In the genomic region with DNA sequence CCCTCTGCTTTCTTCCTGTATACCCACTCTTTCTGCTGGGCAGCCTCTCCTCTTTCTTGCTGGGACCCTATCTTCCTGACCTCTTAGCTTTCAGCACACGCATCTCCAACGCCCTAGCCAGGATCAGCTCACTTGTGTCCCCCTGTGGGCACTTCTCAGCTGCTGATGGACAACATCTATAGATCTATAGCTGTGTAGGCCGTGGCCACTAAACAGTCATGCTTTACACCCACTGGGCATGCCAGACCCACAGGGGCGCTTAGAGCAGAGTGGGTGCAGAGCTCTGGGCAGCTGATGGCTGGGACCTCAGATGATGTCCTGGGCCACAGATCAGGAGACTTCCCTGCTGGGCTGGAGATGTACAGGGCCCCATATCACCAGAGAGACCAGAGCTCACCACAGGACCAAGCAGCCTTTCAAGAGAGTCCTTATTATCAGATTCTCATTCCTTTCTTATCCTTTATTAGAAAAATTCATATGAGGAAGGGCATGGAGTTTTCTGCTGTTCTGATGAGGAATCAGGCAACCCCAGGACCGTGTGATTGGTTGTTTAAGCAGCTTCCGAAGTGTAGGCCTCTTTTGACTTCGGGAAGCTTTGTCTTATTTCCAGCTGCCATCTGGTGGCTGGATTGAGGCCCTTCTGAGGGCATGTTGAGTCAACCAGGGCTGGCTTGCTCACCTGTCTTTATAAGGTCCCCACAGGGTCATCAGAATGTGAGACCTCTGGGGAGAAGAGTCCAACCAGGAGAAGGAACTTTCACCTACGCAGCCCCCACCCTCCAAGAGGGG, we compare ENCODE assay signal across 8 cellular contexts.
DNase-seq lines count a peak whose midpoint lies in the region; ATAC-seq and TF ChIP-seq lines count a peak whose summit lies in the region.

No MANE protein-coding gene starts in this region.

- H3K9me3 ChIP-seq in SJCRH30 (replicated peaks) (no peaks in the 10 kb centered on the region), sigmoid colon (no peaks in the 10 kb centered on the region)

- TF ChIP-seq EP300 in sigmoid colon (IDR thresholded peaks at IDR 0.05), result no peak

- WGBS in sigmoid colon, 2 donors, result 58 to 60% methylated on average over 8 of the region's 8 CpGs

- H3K36me3 ChIP-seq in KMS-11 (ENCODE audit: insufficient read depth) (no peaks in the 10 kb centered on the region), SJCRH30 (no peaks in the 10 kb centered on the region), sigmoid colon (no peaks in the 10 kb centered on the region)

- H3K79me2 ChIP-seq in KMS-11 (ENCODE audit: insufficient read depth, low read depth), result no peaks in the 10 kb centered on the region

- H4K20me1 ChIP-seq in KMS-11 (ENCODE audit: insufficient read depth), result no peaks in the 10 kb centered on the region

- intact Hi-C loops in sigmoid colon (cut with DNase I), result loop anchor here (1.0 to 10.0 kb wide), 2 partner anchors 90 to 121 kb away; a partner anchor contains a TSS

- H3K9ac ChIP-seq in KMS-11, result no peak overlapping the region

- peak; percentile 74 for TF ChIP-seq CTCF in KMS-11 (conservative IDR thresholded peaks at IDR 0.05; ENCODE audit: low read depth, low read length)
- peak; percentile 30 to 66 (median 48) for TF ChIP-seq CTCF in sigmoid colon (IDR thresholded peaks at IDR 0.05)

- H3K4me3 ChIP-seq in KMS-11 (IDR thresholded peaks at IDR 0.05; ENCODE audit: insufficient read depth, low read depth, low read length) (no peak overlapping the region), SJCRH30 (no peak overlapping the region), sigmoid colon (no peak overlapping the region)

- no peak for ATAC-seq in GM19035 (IDR thresholded peaks at IDR 0.05; ENCODE audit: unreplicated experiment)
- ATAC-seq in GM19463 (IDR thresholded peaks at IDR 0.05; ENCODE audit: unreplicated experiment), result no peak

- H3K4me2 ChIP-seq in KMS-11, result no peak overlapping the region

- H3K27me3 ChIP-seq in KMS-11 (ENCODE audit: insufficient read depth, low read depth), result no peaks in the 10 kb centered on the region
- no peaks in the 10 kb centered on the region; the same call in 1 of the 2 replicates for H3K27me3 ChIP-seq in SJCRH30
- no peaks in the 10 kb centered on the region for H3K27me3 ChIP-seq in sigmoid colon

- H3K27ac ChIP-seq in KMS-11, result no peak overlapping the region
- H3K27ac ChIP-seq in SJCRH30, result no peak overlapping the region
- H3K27ac ChIP-seq in sigmoid colon, result no peak overlapping the region

- H2AFZ ChIP-seq in KMS-11 (ENCODE audit: low read depth), result no peak overlapping the region

- H3K4me1 ChIP-seq in KMS-11 (ENCODE audit: low read depth, poor library complexity, severe bottlenecking), result peaks cover 29% of the 10 kb centered on the region
- no peaks in the 10 kb centered on the region for H3K4me1 ChIP-seq in SJCRH30
- H3K4me1 ChIP-seq in sigmoid colon, result no peaks in the 10 kb centered on the region

- no peak for TF ChIP-seq POLR2A in sigmoid colon (IDR thresholded peaks at IDR 0.05)

- DNase-seq in EH (ENCODE audit: low read depth) (peak; percentile 84), SJCRH30 (peak; percentile 29 to 57), amygdala (lab: John Stamatoyannopoulos, UW) (peak in 35 of 56 donors; percentile 2 to 68 (median 22)), hepatic stellate cell (ENCODE audit: low spot score) (peak; percentile 86), sigmoid colon (peak; percentile 72)

Comparison
In these comparisons a context has a peak if more than half of its experiments do, and no peak if none do; other contexts are left out.
1. DNase-seq: peak in every context shown above with its lines; median percentile 86 in hepatic stellate cell; 84 in EH; 72 in sigmoid colon; 43 in SJCRH30; 22 in amygdala.